ENCODE assay signal across 17 cellular contexts in the genomic region with DNA sequence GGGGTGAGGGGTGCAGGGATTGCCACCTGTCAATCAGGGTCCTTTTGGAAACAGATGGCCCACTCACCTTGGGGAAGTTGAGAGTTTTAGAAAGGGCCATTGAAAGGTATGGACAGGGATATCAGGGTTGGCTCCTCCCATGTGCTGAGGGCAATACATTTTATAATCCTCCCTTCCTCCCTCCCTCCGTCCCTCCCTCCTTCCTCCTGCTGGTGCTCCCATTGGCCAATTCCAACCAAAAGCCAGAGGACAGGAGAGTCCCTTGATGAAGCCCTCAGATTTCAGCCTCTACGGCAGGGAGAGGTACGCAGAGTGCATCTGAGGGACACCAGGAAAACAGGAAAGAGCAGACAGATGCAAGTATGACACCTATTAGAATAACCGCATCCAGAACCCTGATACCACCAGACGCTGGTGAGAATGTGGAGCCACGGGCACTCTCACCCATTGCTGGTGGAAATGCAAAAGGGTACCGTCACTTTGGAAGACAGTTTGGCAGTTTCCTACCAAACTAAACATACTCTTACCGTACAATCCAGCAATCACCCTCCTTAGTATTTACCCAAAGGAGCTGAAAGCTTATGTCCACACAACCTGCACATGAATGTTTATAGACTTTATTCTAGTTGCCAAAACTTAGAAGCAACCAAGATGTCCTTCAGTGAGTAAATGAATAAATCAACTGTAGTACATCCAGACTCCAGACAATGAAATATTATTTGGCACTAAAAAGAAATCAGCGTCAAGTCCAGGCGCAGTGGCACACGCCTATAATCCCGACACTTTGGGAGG. TPM values are rescaled to one million over a fixed set of nuclear protein-coding genes. Genes with fewer than 3 reads are reported as not detected.
DNase-seq lines count a peak whose midpoint lies in the region; ATAC-seq, FAIRE-seq and TF ChIP-seq lines count a peak whose summit lies in the region.
"Had no signal": no experiment of that assay in that cellular context is flagged by ENCODE, and none has a peak within 500 bp of the region (broad histone marks: within the 10 kb centered on the region; RNA-seq: fewer than 3 reads in every experiment).

No MANE protein-coding gene starts in this region.

- H3K9me3 ChIP-seq in PC-3 (ENCODE audit: low read length) (no peaks in the 10 kb centered on the region), pancreas (no peaks in the 10 kb centered on the region)

- no peaks in the 10 kb centered on the region for H3K79me2 ChIP-seq in PC-3 (ENCODE audit: low read length)

- DNase-seq in PC-3 (no peak), left colon (no peak), DMS79 treated with DMSO at 0.1 percent for 48 hours (lab: John Stamatoyannopoulos, UW) (no peak), pancreas (no peak), DMS 273 treated with DMSO at 0.1 percent for 48 hours (lab: John Stamatoyannopoulos, UW) (no peak)
- DNase-seq: ACHN; CD4-positive, alpha-beta memory T cell; DND-41; EL; GOT3; H7; HFFc6 had no signal

- no peaks in the 10 kb centered on the region for H3F3A ChIP-seq in PC-3 (ENCODE audit: low read length, unreplicated experiment)

- intact Hi-C loops in PC-3 (cut with micrococcal nuclease) (loop anchor here (5.0 kb wide), 1 partner anchor 59 kb away; a partner anchor contains a TSS), left colon (cut with DNase I, micrococcal nuclease) (no loop called here), pancreas (cut with DNase I) (no loop called here)

- H4K20me1 ChIP-seq in PC-3 (ENCODE audit: low read length), result no peaks in the 10 kb centered on the region

- H3K36me3 ChIP-seq in PC-3 (ENCODE audit: low read depth, low read length) (no peaks in the 10 kb centered on the region), pancreas (no peaks in the 10 kb centered on the region)

- no peaks in the 10 kb centered on the region for H3K4me1 ChIP-seq in PC-3 (ENCODE audit: insufficient read depth, low read length)
- no peaks in the 10 kb centered on the region for H3K4me1 ChIP-seq in pancreas

- ATAC-seq in PC-3 (peak; percentile 55), left colon (peak; percentile 80), pancreas (no peak)
- ATAC-seq: GM12878, HCT116, HepG2 had no signal

- H3K4me2 ChIP-seq in PC-3 (ENCODE audit: low read length), result no peak overlapping the region

- TF ChIP-seq CTCF in C4-2B (conservative IDR thresholded peaks at IDR 0.05), result no peak
- TF ChIP-seq CTCF in PC-3 (conservative IDR thresholded peaks at IDR 0.05; ENCODE audit: low read depth, low read length), result no peak
- no peak for TF ChIP-seq CTCF in pancreas (IDR thresholded peaks at IDR 0.05)

- no peak for FAIRE-seq in pancreas (lab: Jason Lieb, UNC)
- FAIRE-seq: A204.1, GM12878, HepG2 had no signal

- H3K27me3 ChIP-seq in PC-3 (ENCODE audit: low read length), result no peaks in the 10 kb centered on the region
- no peaks in the 10 kb centered on the region for H3K27me3 ChIP-seq in pancreas

- WGBS in pancreas, 2 donors, result 80 to 83% methylated on average over 12 of the region's 12 CpGs

- peak overlapping the region; percentile 83 for H3K27ac ChIP-seq in C4-2B
- H3K27ac ChIP-seq in PC-3 (ENCODE audit: low read length), result no peak overlapping the region
- no peak overlapping the region for H3K27ac ChIP-seq in pancreas

- H3K4me3 ChIP-seq in PC-3 (ENCODE audit: low read length), result no peak overlapping the region
- H3K4me3 ChIP-seq in pancreas, result no peak overlapping the region
- H3K4me3 ChIP-seq: GM12878 had no signal

- no peak overlapping the region for H3K9ac ChIP-seq in PC-3 (ENCODE audit: low read length)

- no peak overlapping the region for H2AFZ ChIP-seq in PC-3 (ENCODE audit: low read length)

- CTCF ChIA-PET in PC-3 (lab: Charles Lee), result no interaction called here

- POLR2A ChIA-PET in PC-3 (lab: Charles Lee; ENCODE audit: unreplicated experiment), result no interaction called here

- no peaks in the 10 kb centered on the region for H3K9me2 ChIP-seq in PC-3 (replicated peaks; ENCODE audit: low read length)

- no TSS peak for BruUV-seq in PC-3 (replicated peaks; lab: Mats Ljungman, UMichigan)

RNA-seq across cellular contexts. Expression of a gene that starts 58.2 kb away (rescaled TPM):
- total RNA-seq in PC-3 (2014; rRNA removed), result 46.4 and 54.6 TPM in 2 replicates
- 10 to 100 TPM; 63.1 to 72.0 TPM for total RNA-seq in left colon
- 10 to 100 TPM in 5 of 6 donors, 1 to 10 TPM in 1; 6.3 to 24.2 (median 13.0) TPM for total RNA-seq in pancreas
- 10 to 100 TPM in 1 of 2 donors, 1 to 10 TPM in 1; 4.6 to 23.8 TPM for polyA plus RNA-seq in pancreas

Comparison
In these comparisons a context has a peak if more than half of its experiments do, and no peak if none do; other contexts are left out.
1. ATAC-seq: peak in PC-3 (single experiment) and left colon (single experiment); none in pancreas (0 of 4).